ENCODE assay signal across 22 cellular contexts in the genomic region with DNA sequence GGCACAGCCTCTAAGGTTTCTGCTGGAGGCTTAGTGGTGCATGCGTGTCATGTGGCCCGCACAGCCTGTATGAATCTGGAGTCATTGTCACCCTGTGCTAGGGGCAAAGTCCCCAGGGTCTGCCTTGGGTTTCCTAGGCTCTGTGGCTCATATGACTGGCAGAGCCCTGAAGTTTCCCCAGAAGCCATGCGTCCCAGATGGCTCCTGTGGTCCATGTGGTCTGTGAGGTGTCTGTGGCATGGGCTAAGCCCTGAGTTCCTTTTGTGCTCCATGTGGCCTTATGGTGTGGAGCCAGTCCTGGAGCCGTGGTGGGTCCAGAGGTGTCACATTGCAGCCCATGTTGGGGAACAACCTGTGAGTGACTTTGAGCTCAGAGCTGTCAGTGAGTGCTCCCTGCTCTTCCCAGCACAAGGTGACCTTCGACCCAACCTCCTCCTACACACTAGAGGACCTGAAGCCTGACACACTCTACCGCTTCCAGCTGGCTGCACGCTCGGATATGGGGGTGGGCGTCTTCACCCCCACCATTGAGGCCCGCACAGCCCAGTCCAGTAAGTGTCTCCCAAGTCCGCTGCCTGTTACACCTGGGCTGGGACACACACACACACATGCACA.
"Had no signal": no experiment of that assay in that cellular context is flagged by ENCODE, and none has a peak within 500 bp of the region (broad histone marks: within the 10 kb centered on the region; RNA-seq: fewer than 3 reads in every experiment).

No MANE protein-coding gene starts in this region.

- H3K27me3 ChIP-seq: esophagus squamous epithelium, heart right ventricle, stomach, tibial artery had no signal

- H3K9me3 ChIP-seq: esophagus squamous epithelium, heart right ventricle, stomach, tibial artery had no signal

- ATAC-seq: heart right ventricle; left cardiac atrium; left ventricle myocardium superior; natural killer cell treated with Interleukin-12 subunit alpha and Interleukin-12 subunit beta and Interleukin-15 and Interleukin-18, amount 100 ng/mL, for 72 hours; sciatic nerve; stimulated activated effector memory CD8-positive, alpha-beta T cell treated with anti-CD3 and anti-CD28 coated beads, Interleukin-12 subunit alpha, Interleukin-12 subunit beta, amount 100 ng/mL, for 72 hours had no signal

- H3K27ac ChIP-seq: coronary artery, esophagus squamous epithelium, heart right ventricle, parathyroid adenoma, stomach, tibial artery had no signal

- H3K4me3 ChIP-seq: coronary artery, esophagus squamous epithelium, heart right ventricle, lung, stomach, tibial artery had no signal

- DNase-seq: dermis blood vessel endothelial cell; effector memory CD4-positive, alpha-beta T cell; erythroblast; esophagus squamous epithelium; foreskin melanocyte; glutamatergic neuron; heart right ventricle; hippocampal formation; left cardiac atrium; left ventricle myocardium superior; naive B cell; stimulated activated CD4-positive, alpha-beta T cell treated with anti-CD3 and anti-CD28 coated beads, Interleukin-2, amount 100 ng/mL, for 24 hours; stimulated activated CD4-positive, alpha-beta T cell treated with anti-CD3 and anti-CD28 coated beads, Interleukin-4, amount 100 ng/mL, for 24 hours; stimulated activated naive CD4-positive, alpha-beta T cell treated with Interleukin-2 at 50 U/mL for 16 hours; stomach; tibial artery had no signal

- H3K4me1 ChIP-seq: stomach, tibial artery had no signal

- H3K36me3 ChIP-seq: heart right ventricle had no signal
